ENCODE assay signal across 8 cellular contexts in the genomic region with DNA sequence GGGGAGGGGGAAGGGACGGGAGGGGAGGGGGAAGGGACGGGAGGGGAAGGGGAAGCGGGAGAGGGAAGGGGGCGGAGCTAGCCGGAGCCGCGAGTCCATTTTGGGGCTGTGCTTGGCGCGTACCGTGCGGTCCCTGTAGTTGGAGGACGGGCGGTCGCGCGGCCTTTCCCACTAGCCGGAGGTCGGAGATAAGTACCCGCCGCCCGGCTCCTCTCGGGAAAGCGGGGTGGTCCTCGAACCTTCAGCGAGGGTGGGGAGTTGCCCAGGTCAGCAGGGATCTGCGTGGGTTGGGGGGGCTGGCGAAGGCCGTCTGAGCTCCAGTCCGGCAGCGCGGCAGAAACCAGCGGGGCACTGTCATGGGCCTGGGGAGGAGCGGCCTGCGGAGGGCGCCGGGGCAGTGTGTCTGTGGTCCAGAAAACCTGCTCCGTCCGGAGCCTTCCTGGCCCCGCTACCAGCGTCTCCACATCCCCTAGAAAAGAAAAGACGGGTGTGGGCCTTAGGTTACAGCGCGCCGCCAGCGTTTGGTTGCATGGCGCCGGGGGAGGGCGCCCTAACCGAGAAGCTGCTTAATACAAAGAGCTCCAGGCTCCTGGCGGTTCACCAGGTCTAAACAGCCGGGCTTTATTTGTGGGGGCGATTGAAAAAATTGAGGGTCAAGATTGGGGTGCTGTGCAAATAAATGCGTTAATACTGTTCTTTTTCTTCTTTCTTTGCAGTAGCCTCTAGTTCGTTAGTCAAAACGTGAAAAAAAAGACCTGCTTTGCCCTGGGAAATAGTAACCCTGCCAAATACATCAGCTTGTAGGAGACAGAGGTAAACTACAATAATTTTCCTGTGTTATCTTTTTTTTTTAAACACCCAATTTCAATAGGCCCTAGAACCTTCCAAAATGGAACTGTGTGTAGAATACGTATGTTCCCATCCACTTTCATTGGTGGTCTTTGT. TPM values are rescaled to one million over a fixed set of nuclear protein-coding genes. Genes with fewer than 3 reads are reported as not detected.
DNase-seq lines count a peak whose midpoint lies in the region; ATAC-seq, FAIRE-seq and TF ChIP-seq lines count a peak whose summit lies in the region.

A gene with protein sequence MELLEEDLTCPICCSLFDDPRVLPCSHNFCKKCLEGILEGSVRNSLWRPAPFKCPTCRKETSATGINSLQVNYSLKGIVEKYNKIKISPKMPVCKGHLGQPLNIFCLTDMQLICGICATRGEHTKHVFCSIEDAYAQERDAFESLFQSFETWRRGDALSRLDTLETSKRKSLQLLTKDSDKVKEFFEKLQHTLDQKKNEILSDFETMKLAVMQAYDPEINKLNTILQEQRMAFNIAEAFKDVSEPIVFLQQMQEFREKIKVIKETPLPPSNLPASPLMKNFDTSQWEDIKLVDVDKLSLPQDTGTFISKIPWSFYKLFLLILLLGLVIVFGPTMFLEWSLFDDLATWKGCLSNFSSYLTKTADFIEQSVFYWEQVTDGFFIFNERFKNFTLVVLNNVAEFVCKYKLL (plus strand): TSS at position 92 of the 945 bp plus-strand sequence. CDS start 14,899 bp downstream, outside the sequence.

- H3K14ac ChIP-seq in H1 (ENCODE audit: insufficient read length), result no peak within 1 kb of the TSS

- peak within 1 kb of the TSS; percentile 41; the same call in 1 of the 2 replicates for H2BK20ac ChIP-seq in H1 (ENCODE audit: low read length)

- DNase-seq in CMK (ENCODE audit: low read depth) (peak; percentile 89), HK-2 (ENCODE audit: unreplicated experiment) (peak; percentile 77), NOMO-1 (lab: John Stamatoyannopoulos, UW; ENCODE audit: unreplicated experiment in 2 of 2) (peak; percentile 85 to 91), H1 (ENCODE audit: low read depth in 1 of 2, low spot score in 2 of 2) (peak; percentile 53 to 89), mesendoderm (peak; percentile 94)
- peak; percentile 55 to 71 (median 62) for DNase-seq in activated CD8-positive, alpha-beta memory T cell treated with anti-CD3 and anti-CD28 coated beads for 48 hours (ENCODE audit: low read depth in 2 of 3, low spot score in 2 of 3)
- DNase-seq in stimulated activated CD8-positive, alpha-beta memory T cell treated with anti-CD3 and anti-CD28 coated beads, Interleukin-15, amount 100 ng/mL, for 1 hour (ENCODE audit: low read depth), result peak; percentile 59

- TF ChIP-seq CTCF in H1 (IDR thresholded peaks at IDR 0.05; ENCODE audit: control extremely low read depth in 1 of 3, insufficient read depth in 1 of 3, low read depth in 1 of 3, low read length in 3 of 3), result peak; percentile 62 to 83 (median 65)

- H3K79me2 ChIP-seq in H1 (ENCODE audit: control insufficient read depth in 1 of 2, insufficient read depth in 2 of 2, low read length in 2 of 2), result peaks cover 0 to 38% of the 10 kb centered on the region in 2 experiments; a peak in 2 of 4 replicates
- peaks cover 18% of the 10 kb centered on the region for H3K79me2 ChIP-seq in mesendoderm (ENCODE audit: control insufficient read depth, insufficient read depth, low read length)

- H3K4me1 ChIP-seq in H1 (replicated peaks in 1 of 4; ENCODE audit: control insufficient read depth in 3 of 4, insufficient read depth in 4 of 4, low read length in 3 of 4) (peaks cover 2 to 6% (median 5%) of the 10 kb centered on the region in 4 experiments; a peak in 4 of 7 replicates), mesendoderm (ENCODE audit: control insufficient read depth, low read depth, low read length) (no peaks in the 10 kb centered on the region)

- peak; percentile 81 to 89 for TF ChIP-seq POLR2A in H1 (IDR thresholded peaks at IDR 0.05; ENCODE audit: control extremely low read depth in 1 of 2, low read depth in 2 of 2, low read length in 2 of 2)

- peak within 1 kb of the TSS; percentile 87 for H4K91ac ChIP-seq in H1 (replicated peaks; ENCODE audit: insufficient read length, low read length)

- H3K9ac ChIP-seq in H1 (replicated peaks in 1 of 4; ENCODE audit: extremely low read depth in 1 of 4, low read depth in 3 of 4, low read length in 3 of 4), result peak within 1 kb of the TSS; percentile 82 to 97 (median 94)
- peak within 1 kb of the TSS; percentile 90 for H3K9ac ChIP-seq in mesendoderm (ENCODE audit: low read length)

- H2BK12ac ChIP-seq in H1 (ENCODE audit: low read depth, low read length), result no peak within 1 kb of the TSS

- H2AFZ ChIP-seq in H1 (ENCODE audit: low read length), result peak within 1 kb of the TSS; percentile 78; the same call in 1 of the 2 replicates

- no peak within 1 kb of the TSS for H2AK5ac ChIP-seq in H1 (ENCODE audit: low read depth, low read length)
- H2AK5ac ChIP-seq in mesendoderm (ENCODE audit: low read length), result no peak within 1 kb of the TSS

- peaks cover 0 to 36% (median 7%) of the 10 kb centered on the region in 4 experiments; a peak in 2 of 8 replicates for H3K36me3 ChIP-seq in H1 (ENCODE audit: control insufficient read depth in 2 of 4, insufficient read depth in 4 of 4, low read length in 3 of 4)
- H3K36me3 ChIP-seq in mesendoderm (ENCODE audit: control insufficient read depth, insufficient read depth, low read length), result no peaks in the 10 kb centered on the region

- H2BK120ac ChIP-seq in H1 (replicated peaks; ENCODE audit: low read depth, low read length) (peak within 1 kb of the TSS; percentile 65), mesendoderm (ENCODE audit: low read depth, low read length) (no peak within 1 kb of the TSS)

- H4K8ac ChIP-seq in H1 (ENCODE audit: extremely low read depth, insufficient read depth, low read length), result peak within 1 kb of the TSS; percentile 98; the same call in 1 of the 2 replicates
- peak within 1 kb of the TSS; percentile 97 for H4K8ac ChIP-seq in mesendoderm (ENCODE audit: low read depth, low read length)

- no peaks in the 10 kb centered on the region for H4K20me1 ChIP-seq in H1 (replicated peaks in 1 of 2; ENCODE audit: control insufficient read depth in 1 of 2, insufficient read depth in 2 of 2, low read length in 2 of 2)

- H3K23me2 ChIP-seq in H1 (ENCODE audit: low read depth, low read length), result peaks cover 9% of the 10 kb centered on the region

- H4K5ac ChIP-seq in H1 (ENCODE audit: insufficient read length, low read depth, low read length), result peak within 1 kb of the TSS; percentile 98
- no peak within 1 kb of the TSS for H4K5ac ChIP-seq in mesendoderm (ENCODE audit: low read length)

- peak within 1 kb of the TSS; percentile 78 to 88 for H3K4me2 ChIP-seq in H1 (ENCODE audit: insufficient read depth in 1 of 2, low read depth in 2 of 2, low read length in 2 of 2)
- peak within 1 kb of the TSS; percentile 69 for H3K4me2 ChIP-seq in mesendoderm (ENCODE audit: low read length)

- peak; percentile 71 for ATAC-seq in GM19452 (IDR thresholded peaks at IDR 0.05; ENCODE audit: unreplicated experiment)

- H3K18ac ChIP-seq in H1 (ENCODE audit: extremely low read depth, low read length) (peak within 1 kb of the TSS; percentile 92), mesendoderm (ENCODE audit: low read length) (peak within 1 kb of the TSS; percentile 99)

- H2BK5ac ChIP-seq in H1 (ENCODE audit: low read depth, low read length) (peak within 1 kb of the TSS; percentile 63; the same call in 1 of the 2 replicates), mesendoderm (ENCODE audit: low read length) (peak within 1 kb of the TSS; percentile 31)

- no peak within 1 kb of the TSS for H2BK15ac ChIP-seq in H1 (ENCODE audit: low read length)
- H2BK15ac ChIP-seq in mesendoderm (replicated peaks; ENCODE audit: low read depth), result no peak within 1 kb of the TSS

- WGBS in H1 (ENCODE audit: extremely low coverage in 1 of 2, insufficient coverage in 1 of 2, insufficient read length in 1 of 2, insufficient replicate concordance in 2 of 2, low coverage in 1 of 2, low lambda C conversion rate in 2 of 2, missing lambda C conversion rate in 1 of 2), 2 experiments, result 2% methylated on average over 40 of the region's 56 CpGs; no CpG with 5 or more reads in 1 of the 2 experiments
- no CpG with 5 or more reads among the region's 56 CpGs for WGBS in mesendoderm (ENCODE audit: extremely low coverage, insufficient coverage, low lambda C conversion rate)

- peak within 1 kb of the TSS; percentile 89 to 95 (median 92) for H3K4me3 ChIP-seq in H1 (ENCODE audit: extremely low read depth in 1 of 4, insufficient read depth in 2 of 4, low read depth in 3 of 4, low read length in 4 of 4)
- peak within 1 kb of the TSS; percentile 49 for H3K4me3 ChIP-seq in mesendoderm (ENCODE audit: low read length)

- H3K4ac ChIP-seq in H1 (replicated peaks; ENCODE audit: insufficient read length, low read depth, low read length) (no peak within 1 kb of the TSS), mesendoderm (ENCODE audit: low read depth, low read length) (peak within 1 kb of the TSS; percentile 86)

- H3K27me3 ChIP-seq in H1 (replicated peaks in 1 of 4; ENCODE audit: control insufficient read depth in 3 of 4, extremely low read depth in 1 of 4, insufficient read depth in 3 of 4, low read length in 3 of 4) (peaks cover 0 to 2% (median 0%) of the 10 kb centered on the region in 4 experiments; a peak in 2 of 7 replicates), mesendoderm (ENCODE audit: insufficient read depth, low read length, poor library complexity) (no peaks in the 10 kb centered on the region)

- peak; percentile 48 to 67 for TF ChIP-seq RAD21 in H1 (IDR thresholded peaks at IDR 0.05 in 1 of 2, conservative IDR thresholded peaks at IDR 0.05 in 1 of 2; ENCODE audit: low read depth in 2 of 2, low read length in 2 of 2)

- POLR2A ChIA-PET in H1 (lab: Charles Lee; ENCODE audit: partially characterized antibody), result interaction anchor here (0.6 to 5.0 kb wide), 26 partner anchors 9 to 914 kb away, joined by 3 to 52 read pairs (median 4); partner anchors contain the start of genes KCNRG, KPNA3 and SPRYD7

- H3K27ac ChIP-seq in H1 (ENCODE audit: low read depth, low read length), result peak within 1 kb of the TSS; percentile 95
- H3K27ac ChIP-seq in mesendoderm (ENCODE audit: low read depth, low read length), result peak within 1 kb of the TSS; percentile 96

- peak; percentile 36 for FAIRE-seq in H1 (lab: Jason Lieb, UNC)

- H3K79me1 ChIP-seq in H1 (ENCODE audit: low read depth, low read length) (no peaks in the 10 kb centered on the region), mesendoderm (ENCODE audit: low read length) (peaks cover 2% of the 10 kb centered on the region)

- H3K9me3 ChIP-seq in H1 (ENCODE audit: insufficient read depth in 2 of 2, low read depth in 1 of 2, low read length in 1 of 2), result no peaks in the 10 kb centered on the region

- H3K23ac ChIP-seq in H1 (ENCODE audit: insufficient read length) (no peak within 1 kb of the TSS), mesendoderm (ENCODE audit: low read length) (no peak within 1 kb of the TSS)

- CTCF ChIA-PET in H1 (lab: Charles Lee; ENCODE audit: partially characterized antibody), result interaction anchor here (0.6 to 3.2 kb wide), 25 partner anchors 10 to 1072 kb away, joined by 3 to 45 read pairs (median 4); no protein-coding TSS in a partner anchor

- H3K56ac ChIP-seq in H1 (replicated peaks; ENCODE audit: insufficient read length, low read depth, low read length) (peak within 1 kb of the TSS; percentile 91), mesendoderm (ENCODE audit: low read length) (peak within 1 kb of the TSS; percentile 94)

- TF ChIP-seq EP300 in H1 (IDR thresholded peaks at IDR 0.05; ENCODE audit: borderline replicate concordance in 1 of 2, low read depth in 2 of 2, low read length in 2 of 2), result no peak

RNA-seq across cellular contexts. Expression of the gene that starts here (rescaled TPM):
- total RNA-seq in H1 (2021; fragmentation: NEBNext Ultra II Directional; extraction: Animal tissue kit (Norgen Biotek cat#: 25700)), result 31.5 and 34.9 TPM in 2 replicates
- polyA plus RNA-seq in H1 (2011; rRNA removed), result 9.9 and 21.2 TPM in 2 replicates
- 18.8 TPM for polyA plus RNA-seq in H1 (2011; cell fraction: cytosol; rRNA removed)
- 8.4 TPM for polyA plus RNA-seq in H1 (2011; cell fraction: nucleus; rRNA removed)
- 25.1 to 52.6 TPM (median 29.4 TPM) in 4 replicates for polyA plus RNA-seq in H1 (2012, experiment 1 of 2)
- polyA plus RNA-seq in H1 (2012, experiment 2 of 2), result 6.9 TPM
- polyA plus RNA-seq in H1 (2013, experiment 1 of 2), result 22.2 TPM
- polyA plus RNA-seq in H1 (2013, experiment 2 of 2), result 25.8 TPM
- 27.1 and 42.1 TPM in 2 replicates for polyA minus RNA-seq in H1 (2011; rRNA and poly(A)+ RNA removed)
- polyA minus RNA-seq in H1 (2011; cell fraction: cytosol; rRNA and poly(A)+ RNA removed), result 13.8 TPM
- polyA minus RNA-seq in H1 (2011; cell fraction: nucleus; rRNA and poly(A)+ RNA removed), result 18.2 TPM
- 17.3 TPM for polyA plus RNA-seq in mesendoderm (2013, experiment 1 of 2)
- 17.3 TPM for polyA plus RNA-seq in mesendoderm (2013, experiment 2 of 2)

Comparison
In these comparisons a context has a peak if more than half of its experiments do, and no peak if none do; other contexts are left out.
1. Peak in every context shown above with its lines: DNase-seq, ATAC-seq, H3K4me3 ChIP-seq and H3K27ac ChIP-seq.